ENCODE assay signal across 9 cellular contexts in genomic region chr18:79403723-79404566, GRCh38. TPM values are rescaled to one million over a fixed set of nuclear protein-coding genes. Genes with fewer than 3 reads are reported as not detected.
A peak's percentile ranks its signal among the peaks of the same experiment; 100 is the strongest.
DNase-seq lines count a peak whose midpoint lies in the region; ATAC-seq and TF ChIP-seq lines count a peak whose summit lies in the region.
"Had no signal": no experiment of that assay in that cellular context is flagged by ENCODE, and none has a peak within 500 bp of the region (broad histone marks: within the 10 kb centered on the region; RNA-seq: fewer than 3 reads in every experiment).

No MANE protein-coding gene starts in this region.

- H3K9me3 ChIP-seq in RWPE2 (ENCODE audit: severe bottlenecking) = no peaks in the 10 kb centered on the region

- peaks cover 18% of the 10 kb centered on the region for H3K4me1 ChIP-seq in RWPE2 (ENCODE audit: insufficient read depth, poor library complexity, severe bottlenecking)

- H3K27ac ChIP-seq in RWPE2 (ENCODE audit: poor library complexity, severe bottlenecking) = peak overlapping the region; percentile 48
- peak overlapping the region; percentile 49 for H3K27ac ChIP-seq in epithelial cell of prostate

- H3K27ac Mint-ChIP-seq in progenitor cell of endocrine pancreas (peak overlapping the region; percentile 59), HFFc6 (no peak overlapping the region)
- H3K27ac Mint-ChIP-seq: GM23338 had no signal

- no peaks in the 10 kb centered on the region for H3K36me3 ChIP-seq in RWPE2 (ENCODE audit: low read depth)

- peaks cover 6% of the 10 kb centered on the region for H3K4me1 Mint-ChIP-seq in progenitor cell of endocrine pancreas (ENCODE audit: low read depth)
- no peaks in the 10 kb centered on the region for H3K4me1 Mint-ChIP-seq in HFFc6 (ENCODE audit: low read depth)

- peak; percentile 88 for ATAC-seq in RWPE2 (ENCODE audit: low read depth)
- ATAC-seq in HG03108 (IDR thresholded peaks at IDR 0.05; ENCODE audit: unreplicated experiment) = no peak
- ATAC-seq: GM23338 had no signal

- no peaks in the 10 kb centered on the region for H3K27me3 ChIP-seq in RWPE2 (ENCODE audit: insufficient read depth, poor library complexity, severe bottlenecking)

- H3K36me3 Mint-ChIP-seq in progenitor cell of endocrine pancreas (ENCODE audit: insufficient read depth) = peaks cover 1% of the 10 kb centered on the region
- H3K36me3 Mint-ChIP-seq in HFFc6 (ENCODE audit: low read depth) = no peaks in the 10 kb centered on the region; the same call in 1 of the 2 replicates

- DNase-seq in RWPE2 (ENCODE audit: low spot score) = no peak
- no peak for DNase-seq in epithelial cell of prostate (ENCODE audit: low read depth, low spot score)
- no peak for DNase-seq in progenitor cell of endocrine pancreas (ENCODE audit: low spot score, unreplicated experiment)
- DNase-seq in SKM-1 treated with dmso at 0.1 percent for 144 hours (lab: John Stamatoyannopoulos, UW; ENCODE audit: unreplicated experiment) = no peak
- DNase-seq in stimulated activated CD4-positive, alpha-beta T cell treated with anti-CD3 and anti-CD28 coated beads, Interleukin-4, amount 100 ng/mL, for 4 hours = no peak
- DNase-seq in HFFc6 = no peak

- H3K4me3 Mint-ChIP-seq in progenitor cell of endocrine pancreas (ENCODE audit: low read depth) (no peak overlapping the region), HFFc6 (no peak overlapping the region)
- H3K4me3 Mint-ChIP-seq: GM23338 had no signal

- TF ChIP-seq CTCF in GM12875 (IDR thresholded peaks at IDR 0.05; ENCODE audit: borderline replicate concordance, insufficient read depth, low read depth, low read length) (no peak), RWPE2 (IDR thresholded peaks at IDR 0.05; ENCODE audit: poor library complexity, severe bottlenecking) (no peak), progenitor cell of endocrine pancreas (IDR thresholded peaks at IDR 0.05; ENCODE audit: unreplicated experiment) (no peak), HFFc6 (IDR thresholded peaks at IDR 0.05) (no peak)

- peaks cover 28% of the 10 kb centered on the region for H3K27me3 Mint-ChIP-seq in progenitor cell of endocrine pancreas
- no peaks in the 10 kb centered on the region; the same call in none of the 2 replicates for H3K27me3 Mint-ChIP-seq in HFFc6 (ENCODE audit: insufficient read depth)

- H3K4me3 ChIP-seq in GM12875 (ENCODE audit: low read depth, low read length) (peak overlapping the region; percentile 7), RWPE2 (ENCODE audit: severe bottlenecking) (no peak overlapping the region)
- H3K4me3 ChIP-seq: GM23338 had no signal

- H3K9me3 Mint-ChIP-seq in progenitor cell of endocrine pancreas (ENCODE audit: low read depth) (no peaks in the 10 kb centered on the region), HFFc6 (no peaks in the 10 kb centered on the region)

RNA-seq across cellular contexts. Expression of gene NFATC1, which starts 8.2 kb away (rescaled TPM):
- total RNA-seq in progenitor cell of endocrine pancreas = 4.5 and 5.6 TPM in 2 replicates
- total RNA-seq in HFFc6 (2021; fragmentation: NEBNext Ultra II Directional; extraction: Animal tissue kit (Norgen Biotek cat#: 25700)) = 1 to 10 TPM in 2 of 6 experiments, under 1 TPM in 4; 0.57 to 2.0 (median 0.89) TPM
